2 cellular contexts compared by ENCODE assay signal in genomic region chr2:24399434-24400206, GRCh38.
TF ChIP-seq lines count a peak whose summit lies in the region.

No MANE protein-coding gene starts in this region.

TF ChIP-seq in SK-N-SH, 30 proteins besides CTCF, POLR2A, EP300 and RAD21 (continued from another document):
- TF ChIP-seq REST (IDR thresholded peaks at IDR 0.05; ENCODE audit: low read depth, low read length): no peak
- no peak for TF ChIP-seq RXRA (IDR thresholded peaks at IDR 0.05; ENCODE audit: borderline replicate concordance, low read depth)
- TF ChIP-seq PBX3 (IDR thresholded peaks at IDR 0.05): no peak
- no peak for TF ChIP-seq GATA2 (CRISPR knock-in tag; IDR thresholded peaks at IDR 0.05)
- TF ChIP-seq USF1 (IDR thresholded peaks at IDR 0.05; ENCODE audit: borderline replicate concordance, low read depth): no peak
- no peak for TF ChIP-seq NFIC (IDR thresholded peaks at IDR 0.05; ENCODE audit: borderline replicate concordance)
- TF ChIP-seq SIN3A (IDR thresholded peaks at IDR 0.05; ENCODE audit: borderline replicate concordance, low read depth, low read length): no peak
- TF ChIP-seq YY1 (IDR thresholded peaks at IDR 0.05; ENCODE audit: low read depth): no peak
- TF ChIP-seq NRF1 (IDR thresholded peaks at IDR 0.05; ENCODE audit: low read depth, low read length): no peak
- TF ChIP-seq POLR2AphosphoS5 (IDR thresholded peaks at IDR 0.05; ENCODE audit: low read depth, low read length): no peak
- TF ChIP-seq EZH2phosphoT487 (IDR thresholded peaks at IDR 0.05; ENCODE audit: borderline replicate concordance, low read depth): no peak
- no peak for TF ChIP-seq TCF12 (IDR thresholded peaks at IDR 0.05)
- TF ChIP-seq TAF1 (IDR thresholded peaks at IDR 0.05; ENCODE audit: borderline replicate concordance, low read depth, low read length): no peak
- no peak for TF ChIP-seq ZBTB33 (IDR thresholded peaks at IDR 0.05; ENCODE audit: borderline replicate concordance, low read depth)
- TF ChIP-seq USF2 (IDR thresholded peaks at IDR 0.05; ENCODE audit: borderline replicate concordance, low read depth, low read length): no peak
- TF ChIP-seq FOXM1 (IDR thresholded peaks at IDR 0.05; ENCODE audit: low read depth): no peak

TF ChIP-seq in SK-N-SH treated with all-trans-retinoic acid at 6 μM for 48 hours, 23 proteins besides CTCF, POLR2A, EP300 and RAD21 (continued from another document):
- TF ChIP-seq POU6F1 (CRISPR knock-in tag; IDR thresholded peaks at IDR 0.05; ENCODE audit: borderline replicate concordance, low read depth): no peak
- TF ChIP-seq SNAI2 (CRISPR knock-in tag; IDR thresholded peaks at IDR 0.05): no peak
- TF ChIP-seq RARB (CRISPR knock-in tag; IDR thresholded peaks at IDR 0.05): no peak
- no peak for TF ChIP-seq BACH2 (CRISPR knock-in tag; IDR thresholded peaks at IDR 0.05; ENCODE audit: borderline replicate concordance)
- no peak for TF ChIP-seq ZFP30 (CRISPR knock-in tag; IDR thresholded peaks at IDR 0.05)
- no peak for TF ChIP-seq CREB5 (CRISPR knock-in tag; IDR thresholded peaks at IDR 0.05; ENCODE audit: low read depth)
- no peak for TF ChIP-seq ZFP3 (CRISPR knock-in tag; IDR thresholded peaks at IDR 0.05)
TF ChIP-seq in SK-N-SH treated with all-trans-retinoic acid at 6 μM for 48 hours: peak in this region for 0.
